1 cellular context compared by ENCODE assay signal in the genomic region with DNA sequence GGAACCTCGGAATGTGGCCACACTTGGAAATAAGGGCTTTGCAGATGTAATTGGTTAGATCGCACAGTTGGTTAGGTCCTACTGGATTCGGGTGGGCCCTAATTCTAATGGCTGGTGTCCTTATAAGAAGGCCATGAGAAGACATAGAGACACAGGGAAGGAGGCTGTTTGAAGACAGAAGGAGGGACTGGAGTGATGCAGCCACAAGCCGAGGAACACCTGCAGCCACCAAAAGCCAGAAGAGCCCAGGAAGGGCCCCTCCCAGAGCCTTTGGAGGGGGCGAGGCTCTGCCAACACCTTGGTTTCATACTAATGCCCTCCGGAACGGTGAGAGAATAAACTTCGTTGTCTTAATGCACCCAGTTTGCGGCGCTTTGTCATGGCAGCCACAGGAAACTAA.
TF ChIP-seq lines count a peak whose summit lies in the region.

No MANE protein-coding gene starts in this region.

TF ChIP-seq in GM12878, 131 proteins besides CTCF, POLR2A, EP300 and RAD21:
- TF ChIP-seq SREBF1 (IDR thresholded peaks at IDR 0.05; ENCODE audit: low read length) = no peak
- TF ChIP-seq, protein P1, sequence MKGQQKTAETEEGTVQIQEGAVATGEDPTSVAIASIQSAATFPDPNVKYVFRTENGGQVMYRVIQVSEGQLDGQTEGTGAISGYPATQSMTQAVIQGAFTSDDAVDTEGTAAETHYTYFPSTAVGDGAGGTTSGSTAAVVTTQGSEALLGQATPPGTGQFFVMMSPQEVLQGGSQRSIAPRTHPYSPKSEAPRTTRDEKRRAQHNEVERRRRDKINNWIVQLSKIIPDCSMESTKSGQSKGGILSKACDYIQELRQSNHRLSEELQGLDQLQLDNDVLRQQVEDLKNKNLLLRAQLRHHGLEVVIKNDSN (IDR thresholded peaks at IDR 0.05; ENCODE audit: borderline replicate concordance, extremely low read length, insufficient read depth, low read depth, low read length) = no peak
- TF ChIP-seq RUNX3 (IDR thresholded peaks at IDR 0.05; ENCODE audit: low read length) = no peak
- no peak for TF ChIP-seq HDAC2 (IDR thresholded peaks at IDR 0.05)
- TF ChIP-seq, protein P2, sequence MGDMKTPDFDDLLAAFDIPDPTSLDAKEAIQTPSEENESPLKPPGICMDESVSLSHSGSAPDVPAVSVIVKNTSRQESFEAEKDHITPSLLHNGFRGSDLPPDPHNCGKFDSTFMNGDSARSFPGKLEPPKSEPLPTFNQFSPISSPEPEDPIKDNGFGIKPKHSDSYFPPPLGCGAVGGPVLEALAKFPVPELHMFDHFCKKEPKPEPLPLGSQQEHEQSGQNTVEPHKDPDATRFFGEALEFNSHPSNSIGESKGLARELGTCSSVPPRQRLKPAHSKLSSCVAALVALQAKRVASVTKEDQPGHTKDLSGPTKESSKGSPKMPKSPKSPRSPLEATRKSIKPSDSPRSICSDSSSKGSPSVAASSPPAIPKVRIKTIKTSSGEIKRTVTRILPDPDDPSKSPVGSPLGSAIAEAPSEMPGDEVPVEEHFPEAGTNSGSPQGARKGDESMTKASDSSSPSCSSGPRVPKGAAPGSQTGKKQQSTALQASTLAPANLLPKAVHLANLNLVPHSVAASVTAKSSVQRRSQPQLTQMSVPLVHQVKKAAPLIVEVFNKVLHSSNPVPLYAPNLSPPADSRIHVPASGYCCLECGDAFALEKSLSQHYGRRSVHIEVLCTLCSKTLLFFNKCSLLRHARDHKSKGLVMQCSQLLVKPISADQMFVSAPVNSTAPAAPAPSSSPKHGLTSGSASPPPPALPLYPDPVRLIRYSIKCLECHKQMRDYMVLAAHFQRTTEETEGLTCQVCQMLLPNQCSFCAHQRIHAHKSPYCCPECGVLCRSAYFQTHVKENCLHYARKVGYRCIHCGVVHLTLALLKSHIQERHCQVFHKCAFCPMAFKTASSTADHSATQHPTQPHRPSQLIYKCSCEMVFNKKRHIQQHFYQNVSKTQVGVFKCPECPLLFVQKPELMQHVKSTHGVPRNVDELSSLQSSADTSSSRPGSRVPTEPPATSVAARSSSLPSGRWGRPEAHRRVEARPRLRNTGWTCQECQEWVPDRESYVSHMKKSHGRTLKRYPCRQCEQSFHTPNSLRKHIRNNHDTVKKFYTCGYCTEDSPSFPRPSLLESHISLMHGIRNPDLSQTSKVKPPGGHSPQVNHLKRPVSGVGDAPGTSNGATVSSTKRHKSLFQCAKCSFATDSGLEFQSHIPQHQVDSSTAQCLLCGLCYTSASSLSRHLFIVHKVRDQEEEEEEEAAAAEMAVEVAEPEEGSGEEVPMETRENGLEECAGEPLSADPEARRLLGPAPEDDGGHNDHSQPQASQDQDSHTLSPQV (IDR thresholded peaks at IDR 0.05) = no peak
- no peak for TF ChIP-seq RCOR1 (conservative IDR thresholded peaks at IDR 0.05; ENCODE audit: low read depth, low read length)
- no peak for TF ChIP-seq BACH1 (IDR thresholded peaks at IDR 0.05; ENCODE audit: borderline replicate concordance)
- no peak for TF ChIP-seq ZNF622 (IDR thresholded peaks at IDR 0.05)
- no peak for TF ChIP-seq ZBED1 (IDR thresholded peaks at IDR 0.05; ENCODE audit: borderline replicate concordance)
- no peak for TF ChIP-seq CEBPB (IDR thresholded peaks at IDR 0.05; ENCODE audit: borderline replicate concordance in 1 of 2, low read depth in 2 of 2, low read length in 2 of 2)
- TF ChIP-seq, protein P3, sequence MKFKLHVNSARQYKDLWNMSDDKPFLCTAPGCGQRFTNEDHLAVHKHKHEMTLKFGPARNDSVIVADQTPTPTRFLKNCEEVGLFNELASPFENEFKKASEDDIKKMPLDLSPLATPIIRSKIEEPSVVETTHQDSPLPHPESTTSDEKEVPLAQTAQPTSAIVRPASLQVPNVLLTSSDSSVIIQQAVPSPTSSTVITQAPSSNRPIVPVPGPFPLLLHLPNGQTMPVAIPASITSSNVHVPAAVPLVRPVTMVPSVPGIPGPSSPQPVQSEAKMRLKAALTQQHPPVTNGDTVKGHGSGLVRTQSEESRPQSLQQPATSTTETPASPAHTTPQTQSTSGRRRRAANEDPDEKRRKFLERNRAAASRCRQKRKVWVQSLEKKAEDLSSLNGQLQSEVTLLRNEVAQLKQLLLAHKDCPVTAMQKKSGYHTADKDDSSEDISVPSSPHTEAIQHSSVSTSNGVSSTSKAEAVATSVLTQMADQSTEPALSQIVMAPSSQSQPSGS (IDR thresholded peaks at IDR 0.05; ENCODE audit: low read length) = no peak
- TF ChIP-seq, protein P4, sequence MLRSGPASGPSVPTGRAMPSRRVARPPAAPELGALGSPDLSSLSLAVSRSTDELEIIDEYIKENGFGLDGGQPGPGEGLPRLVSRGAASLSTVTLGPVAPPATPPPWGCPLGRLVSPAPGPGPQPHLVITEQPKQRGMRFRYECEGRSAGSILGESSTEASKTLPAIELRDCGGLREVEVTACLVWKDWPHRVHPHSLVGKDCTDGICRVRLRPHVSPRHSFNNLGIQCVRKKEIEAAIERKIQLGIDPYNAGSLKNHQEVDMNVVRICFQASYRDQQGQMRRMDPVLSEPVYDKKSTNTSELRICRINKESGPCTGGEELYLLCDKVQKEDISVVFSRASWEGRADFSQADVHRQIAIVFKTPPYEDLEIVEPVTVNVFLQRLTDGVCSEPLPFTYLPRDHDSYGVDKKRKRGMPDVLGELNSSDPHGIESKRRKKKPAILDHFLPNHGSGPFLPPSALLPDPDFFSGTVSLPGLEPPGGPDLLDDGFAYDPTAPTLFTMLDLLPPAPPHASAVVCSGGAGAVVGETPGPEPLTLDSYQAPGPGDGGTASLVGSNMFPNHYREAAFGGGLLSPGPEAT (IDR thresholded peaks at IDR 0.05; ENCODE audit: low read depth) = no peak
